In the genomic region with DNA sequence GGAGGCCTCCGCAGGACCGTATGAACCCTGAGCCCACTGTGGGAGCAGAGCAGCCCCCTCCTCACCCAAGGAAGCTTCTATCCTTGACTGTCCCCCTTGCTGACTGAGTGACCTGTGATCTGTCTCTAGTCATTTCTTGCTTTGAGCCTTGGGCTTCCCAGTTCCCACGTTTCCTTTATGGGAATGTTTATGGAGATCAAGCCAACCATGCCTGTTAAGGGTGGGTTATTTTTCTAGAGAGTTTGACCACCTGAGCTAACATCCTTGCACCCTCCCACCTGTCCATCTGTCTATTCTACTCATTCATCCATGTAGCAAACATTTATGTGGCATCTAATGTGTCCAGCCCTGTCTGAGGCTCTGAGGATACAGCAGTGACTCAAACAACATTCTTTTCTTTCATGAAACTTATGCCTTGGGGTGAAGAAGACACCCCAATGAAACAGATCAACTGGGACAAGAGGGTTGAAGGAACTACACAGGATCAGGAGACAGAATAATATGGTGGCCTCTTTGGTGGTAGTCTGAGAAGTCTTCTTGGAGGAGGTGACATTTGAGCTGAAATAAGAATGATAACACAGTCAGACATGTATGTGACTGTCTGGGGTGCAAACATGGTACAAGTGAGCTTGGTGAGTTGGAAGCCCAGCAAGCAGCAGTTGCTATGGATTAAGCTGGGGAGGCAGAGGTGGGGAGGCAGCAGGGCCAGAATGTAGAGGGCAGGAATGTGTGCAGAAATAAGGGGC, we compare ENCODE assay signal across 9 cellular contexts. TPM values are rescaled to one million over a fixed set of nuclear protein-coding genes. Genes with fewer than 3 reads are reported as not detected.
A peak's percentile ranks its signal among the peaks of the same experiment; 100 is the strongest.
DNase-seq lines count a peak whose midpoint lies in the region; ATAC-seq, FAIRE-seq and TF ChIP-seq lines count a peak whose summit lies in the region.
"Had no signal": no experiment of that assay in that cellular context is flagged by ENCODE, and none has a peak within 500 bp of the region (broad histone marks: within the 10 kb centered on the region; RNA-seq: fewer than 3 reads in every experiment).

No MANE protein-coding gene starts in this region.

- FAIRE-seq in K562 (lab: Jason Lieb, UNC): no peak

- no peak for TF ChIP-seq POLR2A in K562 (conservative IDR thresholded peaks at IDR 0.05)

- no TSS peak for BruUV-seq in K562 (replicated peaks; lab: Mats Ljungman, UMichigan)

- H3K27ac Mint-ChIP-seq in naive thymus-derived CD8-positive, alpha-beta T cell: peak overlapping the region in 8 of 10 donors; percentile 49 to 93 (median 77)

- H3K4me3 ChIP-seq in right atrium auricular region (no peak overlapping the region), K562 (no peak overlapping the region)

- H3K9me3 ChIP-seq in right atrium auricular region (peaks cover 4 to 13% of the 10 kb centered on the region in 2 donors), K562 (replicated peaks; ENCODE audit: control insufficient read depth, insufficient read depth, low read depth, low read length) (peaks cover 20% of the 10 kb centered on the region)

- peak overlapping the region; percentile 76 for H2AFZ ChIP-seq in K562 (ENCODE audit: low read depth, low read length)

- no peaks in the 10 kb centered on the region for H3K79me2 ChIP-seq in K562 (ENCODE audit: control insufficient read depth, insufficient read depth, low read length)

- no peaks in the 10 kb centered on the region for H4K20me1 ChIP-seq in K562 (replicated peaks; ENCODE audit: control insufficient read depth, insufficient read depth, low read length)

- H3K27ac ChIP-seq in right atrium auricular region (peak overlapping the region; percentile 76 to 92), K562 (ENCODE audit: extremely low read depth, low read depth, low read length) (peak overlapping the region; percentile 47; the same call in 1 of the 3 replicates)

- peak overlapping the region; percentile 51 for H3K4me2 ChIP-seq in K562 (ENCODE audit: insufficient read depth, low read length)

- 74% methylated on average over 3 of the region's 3 CpGs for WGBS in K562 (ENCODE audit: insufficient coverage, low coverage, missing lambda C conversion rate)

- peaks cover 5 to 29% (median 27%) of the 10 kb centered on the region in 3 donors for H3K36me3 Mint-ChIP-seq in naive thymus-derived CD8-positive, alpha-beta T cell

- no peaks in the 10 kb centered on the region for H3K9me1 ChIP-seq in K562 (ENCODE audit: control insufficient read depth, insufficient read depth, low read length)

- TF ChIP-seq EP300 in K562 (IDR thresholded peaks at IDR 0.05; ENCODE audit: low read length): no peak

- no peak for ATAC-seq in left ventricle myocardium superior
- no peak for ATAC-seq in K562
- ATAC-seq in naive thymus-derived CD8-positive, alpha-beta T cell: no peak
- no peak for ATAC-seq in HG03135 (IDR thresholded peaks at IDR 0.05; ENCODE audit: unreplicated experiment)

- peaks cover 0 to 6% (median 0%) of the 10 kb centered on the region in 9 donors for H3K9me3 Mint-ChIP-seq in naive thymus-derived CD8-positive, alpha-beta T cell

- in situ Hi-C loops in K562 (cut with MboI): no loop called here

- H3K4me1 ChIP-seq in right atrium auricular region (peaks cover 0 to 26% of the 10 kb centered on the region in 2 donors), K562 (replicated peaks in 1 of 2; ENCODE audit: control insufficient read depth in 2 of 2, insufficient read depth in 2 of 2, low read length in 2 of 2) (peaks cover 15 to 18% of the 10 kb centered on the region in 2 experiments)

- DNase-seq in right atrium auricular region (ENCODE audit: low spot score) (no peak), left ventricle myocardium superior (no peak), K562 (ENCODE audit: extremely low read depth in 1 of 4, low spot score in 3 of 4) (no peak), NOMO-1 treated with DMSO at 0.1 percent for 48 hours (lab: John Stamatoyannopoulos, UW; ENCODE audit: unreplicated experiment) (no peak), SHP77 treated with DMSO at 0.1 percent for 48 hours (lab: John Stamatoyannopoulos, UW) (no peak), NCI-H510A treated with DMSO at 0.1 percent for 48 hours (lab: John Stamatoyannopoulos, UW) (no peak)
- no peak for DNase-seq in naive thymus-derived CD8-positive, alpha-beta T cell

- no peak for TF ChIP-seq RAD21 in K562 (CRISPR knock-in tag; conservative IDR thresholded peaks at IDR 0.05 in 1 of 2, IDR thresholded peaks at IDR 0.05 in 1 of 2)

- no peaks in the 10 kb centered on the region for H3K36me3 ChIP-seq in right atrium auricular region
- H3K36me3 ChIP-seq in K562 (ENCODE audit: control insufficient read depth, insufficient read depth, low read length): no peaks in the 10 kb centered on the region

- H3K27me3 Mint-ChIP-seq in naive thymus-derived CD8-positive, alpha-beta T cell: no peaks in the 10 kb centered on the region

- POLR2A ChIA-PET in K562 (lab: Yijun Ruan, JAX): interaction anchor here (0.6 kb wide), 1 partner anchor 15 kb away, joined by 3 read pairs; no protein-coding TSS in a partner anchor
- POLR2A ChIA-PET in naive thymus-derived CD8-positive, alpha-beta T cell (lab: Charles Lee): no interaction called here

- CTCF ChIA-PET in K562 (lab: Yijun Ruan, JAX; ENCODE audit: low intra/inter-chr PET ratio): no interaction called here

- TF ChIP-seq CTCF in right atrium auricular region (IDR thresholded peaks at IDR 0.05) (no peak), K562 (IDR thresholded peaks at IDR 0.05 in 2 of 3, conservative IDR thresholded peaks at IDR 0.05 in 1 of 3; ENCODE audit: insufficient read depth in 2 of 3, low read depth in 1 of 3, low read length in 3 of 3) (no peak)

- intact Hi-C loops in left ventricle myocardium superior (cut with micrococcal nuclease) (no loop called here), K562 (cut with micrococcal nuclease) (loop anchor here (5.0 kb wide), 1 partner anchor 82 kb away; no protein-coding TSS in a partner anchor)

- H3K4me1 Mint-ChIP-seq in naive thymus-derived CD8-positive, alpha-beta T cell: peaks cover 10 to 33% (median 22%) of the 10 kb centered on the region in 4 donors

- peak overlapping the region in 9 of 10 donors; percentile 4 to 73 (median 55) for H3K4me3 Mint-ChIP-seq in naive thymus-derived CD8-positive, alpha-beta T cell

- H3K27me3 ChIP-seq in right atrium auricular region (no peaks in the 10 kb centered on the region), K562 (ENCODE audit: control insufficient read depth in 2 of 2, insufficient read depth in 2 of 2, low read length in 2 of 2) (no peaks in the 10 kb centered on the region)
- H3K27me3 ChIP-seq: spleen had no signal

- peak overlapping the region; percentile 3 to 76; a peak in 2 of 4 replicates for H3K9ac ChIP-seq in K562 (ENCODE audit: insufficient read depth in 1 of 2, low read depth in 2 of 2, low read length in 2 of 2)

TF ChIP-seq in K562, 482 proteins besides CTCF, POLR2A, EP300 and RAD21:
- peak; percentile 98 for TF ChIP-seq ZNF324 (CRISPR knock-in tag; IDR thresholded peaks at IDR 0.05)
- TF ChIP-seq ZNF436 (CRISPR knock-in tag; IDR thresholded peaks at IDR 0.05): 0 out of 2 replicates have a peak, but pooled peaks have one; percentile 31
- TF ChIP-seq ZFP36 (IDR thresholded peaks at IDR 0.05; ENCODE audit: low read depth, low read length, partially characterized antibody): peak; percentile 94
- TF ChIP-seq KDM1A (IDR thresholded peaks at IDR 0.05): peak; percentile 9 to 23; a peak in 3 of 4 replicates
- peak; percentile 82 for TF ChIP-seq ADNP (tag; IDR thresholded peaks at IDR 0.05)
- TF ChIP-seq TBP (optimal IDR thresholded peaks at IDR 0.05; ENCODE audit: low read depth, low read length): peak; percentile 19
- TF ChIP-seq BCOR (IDR thresholded peaks at IDR 0.05): peak; percentile 68
- TF ChIP-seq RBM25 (IDR thresholded peaks at IDR 0.05; ENCODE audit: low read depth, low read length, severe bottlenecking): peak; percentile 77
- TF ChIP-seq, protein P1, sequence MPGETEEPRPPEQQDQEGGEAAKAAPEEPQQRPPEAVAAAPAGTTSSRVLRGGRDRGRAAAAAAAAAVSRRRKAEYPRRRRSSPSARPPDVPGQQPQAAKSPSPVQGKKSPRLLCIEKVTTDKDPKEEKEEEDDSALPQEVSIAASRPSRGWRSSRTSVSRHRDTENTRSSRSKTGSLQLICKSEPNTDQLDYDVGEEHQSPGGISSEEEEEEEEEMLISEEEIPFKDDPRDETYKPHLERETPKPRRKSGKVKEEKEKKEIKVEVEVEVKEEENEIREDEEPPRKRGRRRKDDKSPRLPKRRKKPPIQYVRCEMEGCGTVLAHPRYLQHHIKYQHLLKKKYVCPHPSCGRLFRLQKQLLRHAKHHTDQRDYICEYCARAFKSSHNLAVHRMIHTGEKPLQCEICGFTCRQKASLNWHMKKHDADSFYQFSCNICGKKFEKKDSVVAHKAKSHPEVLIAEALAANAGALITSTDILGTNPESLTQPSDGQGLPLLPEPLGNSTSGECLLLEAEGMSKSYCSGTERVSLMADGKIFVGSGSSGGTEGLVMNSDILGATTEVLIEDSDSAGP (CRISPR knock-in tag; IDR thresholded peaks at IDR 0.05): no peak
- TF ChIP-seq TAF9B (IDR thresholded peaks at IDR 0.05; ENCODE audit: partially characterized antibody): no peak
- TF ChIP-seq TRIM28 (IDR thresholded peaks at IDR 0.05): 0 out of 2 replicates have a peak, but pooled peaks have one; percentile 28

RNA-seq across cellular contexts. Expression of a gene that starts 30.5 kb away (rescaled TPM):
- total RNA-seq in right atrium auricular region (10 to 100 TPM; 19.4 to 20.5 TPM), left ventricle myocardium superior (20.9 TPM), K562 (2014; rRNA removed) (3.8 and 5.2 TPM in 2 replicates), K562 (2014; rRNA removed; fragmentation: Illumina TruSeq; extraction: Trizol) (1.1 and 1.4 TPM in 2 replicates), K562 (2015; rRNA removed; fragmentation: Illumina TruSeq; extraction: Trizol) (2.0 and 2.8 TPM in 2 replicates), K562 (2021) (3.7 and 3.8 TPM in 2 replicates)
- total RNA-seq in K562 (2011; cell fraction: chromatin; rRNA removed; ENCODE audit: low replicate concordance): 5.9 and 13.8 TPM in 2 replicates
- 7.5 and 9.3 TPM in 2 replicates for total RNA-seq in K562 (2011; cell fraction: nucleolus; rRNA removed)
- total RNA-seq in K562 (2011; cell fraction: nucleoplasm; rRNA removed): 6.3 and 10.6 TPM in 2 replicates
- polyA plus RNA-seq in K562 (2011; rRNA removed) (4.4 and 7.4 TPM in 2 replicates), K562 (2014; fragmentation: Illumina TruSeq; extraction: Trizol) (1.3 and 3.1 TPM in 2 replicates), K562 (2014; fragmentation: Nextera tagmentation; extraction: Ambion mirVana) (under 1 TPM in 1 of 2 experiments, not detected in 1; 0.14 TPM), K562 (2014; rRNA removed) (4.3 and 5.6 TPM in 2 replicates)
- polyA plus RNA-seq in K562 (2011; cell fraction: cytosol; rRNA removed): 9.3 and 12.9 TPM in 2 replicates
- 9.5 and 10.7 TPM in 2 replicates for polyA plus RNA-seq in K562 (2011; cell fraction: nucleus; rRNA removed)
- 1.4 and 6.1 TPM in 2 replicates for polyA plus RNA-seq in K562 (2012)
- 3.0 and 5.3 TPM in 2 replicates for polyA minus RNA-seq in K562 (2011; rRNA and poly(A)+ RNA removed)
- polyA minus RNA-seq in K562 (2011; cell fraction: cytosol; rRNA and poly(A)+ RNA removed): 3.1 and 5.9 TPM in 2 replicates
- polyA minus RNA-seq in K562 (2011; cell fraction: nucleus; rRNA and poly(A)+ RNA removed): 2.7 and 4.4 TPM in 2 replicates
- 10 to 100 TPM; 26.2 to 31.7 TPM for total RNA-seq in naive thymus-derived CD8-positive, alpha-beta T cell
- 1 to 10 TPM; 5.4 to 8.0 (median 7.9) TPM for polyA plus RNA-seq in naive thymus-derived CD8-positive, alpha-beta T cell
